19 cellular contexts compared by ENCODE assay signal in genomic region chr1:247043406-247043805, GRCh38. TPM values are rescaled to one million over a fixed set of nuclear protein-coding genes. Genes with fewer than 3 reads are reported as not detected.
"Had no signal": no experiment of that assay in that cellular context is flagged by ENCODE, and none has a peak within 500 bp of the region (broad histone marks: within the 10 kb centered on the region; RNA-seq: fewer than 3 reads in every experiment).

No MANE protein-coding gene starts in this region.

- ATAC-seq: activated CD4-positive, CD25-positive, alpha-beta regulatory T cell treated with anti-CD3 and anti-CD28 coated beads, Interleukin-2, amount 50 U/mL, for 24 hours; activated T-cell treated with anti-CD3 and anti-CD28 coated beads, Interleukin-2, amount 50 U/mL, for 72 hours; natural killer cell treated with Interleukin-12 subunit alpha and Interleukin-12 subunit beta and Interleukin-15 and Interleukin-18, amount 100 ng/mL, for 72 hours; stimulated activated naive CD8-positive, alpha-beta T cell treated with anti-CD3 and anti-CD28 coated beads, Interleukin-15, Interleukin-2, amounts not matched to agents 100 U/mL and 50 U/mL, for 24 hours had no signal

- DNase-seq: activated CD8-positive, alpha-beta memory T cell treated with anti-CD3 and anti-CD28 coated beads for 24 hours; activated CD8-positive, alpha-beta memory T cell treated with anti-CD3 and anti-CD28 coated beads, Interleukin-2, amount 50 U/mL, for 48 hours; activated effector memory CD4-positive, alpha-beta T cell treated with anti-CD3 and anti-CD28 coated beads, Interleukin-2, amount 50 U/mL, for 16 hours; activated T-cell treated with anti-CD3 and anti-CD28 coated beads, Interleukin-2, amount 50 U/mL, for 72 hours; cerebellar nuclear complex; dermis blood vessel endothelial cell; posterior cingulate gyrus; retina; stimulated activated CD4-positive, alpha-beta T cell treated with anti-CD3 and anti-CD28 coated beads, Interleukin-2, amount 100 ng/mL, for 24 hours; stimulated activated naive CD8-positive, alpha-beta T cell treated with anti-CD3 and anti-CD28 coated beads, Interleukin-15, Interleukin-2, amounts not matched to agents 100 U/mL and 50 U/mL, for 24 hours; substantia nigra had no signal

- H3K27me3 ChIP-seq: ascending aorta, breast epithelium, neutrophil, tibial nerve had no signal

- H3K27ac ChIP-seq: ascending aorta, breast epithelium, neutrophil, tibial nerve had no signal

- FAIRE-seq: frontal cortex had no signal

- H3K36me3 ChIP-seq: breast epithelium, neutrophil had no signal

- H3K4me3 ChIP-seq: ascending aorta, breast epithelium, lung, tibial nerve had no signal

- H3K4me1 ChIP-seq: ascending aorta, breast epithelium, tibial nerve had no signal

RNA-seq across cellular contexts. Expression of gene ZNF670, which starts 35.2 kb away (rescaled TPM):
- total RNA-seq: ascending aorta had no signal

RNA-seq across cellular contexts. Expression of gene ZNF695, which starts 35.5 kb away (rescaled TPM):
- total RNA-seq: ascending aorta had no signal
